Comparison of ENCODE assay signal across 20 cellular contexts in genomic region chr12:97967831-97968230, GRCh38.
"Had no signal": no experiment of that assay in that cellular context is flagged by ENCODE, and none has a peak within 500 bp of the region (broad histone marks: within the 10 kb centered on the region; RNA-seq: fewer than 3 reads in every experiment).

No MANE protein-coding gene starts in this region.

- H3K4me1 Mint-ChIP-seq: activated CD4-positive, alpha-beta T cell treated with anti-CD3 and anti-CD28 coated beads, Interleukin-2, amount 10 ng/mL, durations not matched to agents 7 days and 5 days; activated naive CD4-positive, alpha-beta T cell treated with anti-CD3 and anti-CD28 coated beads, Interleukin-2, amount 10 ng/mL, durations not matched to agents 7 days and 5 days; activated naive CD8-positive, alpha-beta T cell treated with anti-CD3 and anti-CD28 coated beads, Interleukin-2, amount 50 U/mL, for 24 hours; naive thymus-derived CD4-positive, alpha-beta T cell; neural progenitor cell had no signal

- H3K4me3 Mint-ChIP-seq: activated CD4-positive, alpha-beta T cell treated with anti-CD3 and anti-CD28 coated beads, Interleukin-2, amount 10 ng/mL, durations not matched to agents 7 days and 5 days; activated CD8-positive, alpha-beta T cell treated with anti-CD3 and anti-CD28 coated beads, Interleukin-2, amount 10 ng/mL, durations not matched to agents 7 days and 5 days; activated naive CD4-positive, alpha-beta T cell treated with anti-CD3 and anti-CD28 coated beads, Interleukin-2, amount 10 ng/mL, durations not matched to agents 7 days and 5 days; activated naive CD8-positive, alpha-beta T cell treated with anti-CD3 and anti-CD28 coated beads, Interleukin-2, amount 50 U/mL, for 24 hours; activated T-cell treated with anti-CD3 and anti-CD28 coated beads, Interleukin-2, amount 50 U/mL, for 4 hours; brain; endodermal cell; naive thymus-derived CD4-positive, alpha-beta T cell; neural progenitor cell; type B pancreatic cell had no signal

- H3K36me3 Mint-ChIP-seq: activated naive CD4-positive, alpha-beta T cell treated with anti-CD3 and anti-CD28 coated beads, Interleukin-2, amount 10 ng/mL, durations not matched to agents 7 days and 5 days; brain; naive thymus-derived CD4-positive, alpha-beta T cell; type B pancreatic cell had no signal

- ATAC-seq: activated CD4-positive, CD25-positive, alpha-beta regulatory T cell treated with anti-CD3 and anti-CD28 coated beads, Interleukin-2, amount 50 U/mL, for 24 hours; activated CD8-positive, alpha-beta T cell treated with anti-CD3 and anti-CD28 coated beads, Interleukin-2, amount 10 ng/mL, durations not matched to agents 7 days and 5 days; activated naive CD8-positive, alpha-beta T cell treated with anti-CD3 and anti-CD28 coated beads, Interleukin-2, amount 50 U/mL, for 24 hours; activated T-cell treated with anti-CD3 and anti-CD28 coated beads, Interleukin-2, amount 50 U/mL, for 4 hours; left cardiac atrium; naive thymus-derived CD4-positive, alpha-beta T cell; psoas muscle; right cardiac atrium had no signal

- DNase-seq: activated CD4-positive, alpha-beta T cell treated with anti-CD3 and anti-CD28 coated beads, Interleukin-2, amount 10 ng/mL, durations not matched to agents 7 days and 5 days; activated CD8-positive, alpha-beta T cell treated with anti-CD3 and anti-CD28 coated beads, Interleukin-2, amount 10 ng/mL, durations not matched to agents 7 days and 5 days; activated effector memory CD4-positive, alpha-beta T cell treated with Interleukin-2 at 50 U/mL for 16 hours; activated naive CD4-positive, alpha-beta T cell treated with anti-CD3 and anti-CD28 coated beads, Interleukin-2, amount 10 ng/mL, durations not matched to agents 7 days and 5 days; activated naive CD8-positive, alpha-beta T cell treated with anti-CD3 and anti-CD28 coated beads, Interleukin-2, amount 50 U/mL, for 24 hours; activated T-cell treated with anti-CD3 and anti-CD28 coated beads, Interleukin-2, amount 50 U/mL, for 4 hours; anterior cingulate cortex; endodermal cell; foreskin fibroblast; hippocampal formation; left cardiac atrium; mesenchymal stem cell; naive thymus-derived CD4-positive, alpha-beta T cell; psoas muscle; right cardiac atrium; stomach had no signal

- H3K9me3 Mint-ChIP-seq: activated CD4-positive, alpha-beta T cell treated with anti-CD3 and anti-CD28 coated beads, Interleukin-2, amount 10 ng/mL, durations not matched to agents 7 days and 5 days; activated naive CD4-positive, alpha-beta T cell treated with anti-CD3 and anti-CD28 coated beads, Interleukin-2, amount 10 ng/mL, durations not matched to agents 7 days and 5 days; activated naive CD8-positive, alpha-beta T cell treated with anti-CD3 and anti-CD28 coated beads, Interleukin-2, amount 50 U/mL, for 24 hours; activated T-cell treated with anti-CD3 and anti-CD28 coated beads, Interleukin-2, amount 50 U/mL, for 4 hours; brain; endodermal cell; naive thymus-derived CD4-positive, alpha-beta T cell; neural progenitor cell; type B pancreatic cell had no signal

- H3K27me3 Mint-ChIP-seq: activated CD4-positive, alpha-beta T cell treated with anti-CD3 and anti-CD28 coated beads, Interleukin-2, amount 10 ng/mL, durations not matched to agents 7 days and 5 days; activated naive CD4-positive, alpha-beta T cell treated with anti-CD3 and anti-CD28 coated beads, Interleukin-2, amount 10 ng/mL, durations not matched to agents 7 days and 5 days; activated naive CD8-positive, alpha-beta T cell treated with anti-CD3 and anti-CD28 coated beads, Interleukin-2, amount 50 U/mL, for 24 hours; brain; type B pancreatic cell had no signal

- H3K27ac Mint-ChIP-seq: activated CD4-positive, alpha-beta T cell treated with anti-CD3 and anti-CD28 coated beads, Interleukin-2, amount 10 ng/mL, durations not matched to agents 7 days and 5 days; activated CD8-positive, alpha-beta T cell treated with anti-CD3 and anti-CD28 coated beads, Interleukin-2, amount 10 ng/mL, durations not matched to agents 7 days and 5 days; activated naive CD4-positive, alpha-beta T cell treated with anti-CD3 and anti-CD28 coated beads, Interleukin-2, amount 10 ng/mL, durations not matched to agents 7 days and 5 days; activated naive CD8-positive, alpha-beta T cell treated with anti-CD3 and anti-CD28 coated beads, Interleukin-2, amount 50 U/mL, for 24 hours; brain; endodermal cell; naive thymus-derived CD4-positive, alpha-beta T cell; neural progenitor cell; type B pancreatic cell had no signal
